1 cellular context compared by ENCODE assay signal in genomic region chr10:21496285-21497176, GRCh38.
TF ChIP-seq lines count a peak whose summit lies in the region.

No MANE protein-coding gene starts in this region.

TF ChIP-seq in HepG2, 621 proteins besides CTCF, POLR2A, EP300 and RAD21 (continued from another document and continues in another):
- TF ChIP-seq ZNF407 (CRISPR knock-in tag; IDR thresholded peaks at IDR 0.05; ENCODE audit: not compliant biosample characterization) (peak; percentile 91), HOXA5 (CRISPR knock-in tag; IDR thresholded peaks at IDR 0.05) (no peak; the same call in 1 of the 2 replicates), SETDB1 (CRISPR knock-in tag; IDR thresholded peaks at IDR 0.05; ENCODE audit: borderline replicate concordance) (no peak), ARID2 (CRISPR knock-in tag; IDR thresholded peaks at IDR 0.05; ENCODE audit: borderline replicate concordance) (no peak), ZFY (CRISPR knock-in tag; IDR thresholded peaks at IDR 0.05) (peak; percentile 84), THYN1 (CRISPR knock-in tag; IDR thresholded peaks at IDR 0.05; ENCODE audit: borderline replicate concordance, low read depth) (0 out of 2 replicates have a peak, but pooled peaks have one; percentile 49), FOXA3 (CRISPR knock-in tag; IDR thresholded peaks at IDR 0.05) (no peak), REPIN1 (CRISPR knock-in tag; IDR thresholded peaks at IDR 0.05; ENCODE audit: borderline replicate concordance, low read depth) (peak; percentile 76; the same call in 1 of the 2 replicates), ZNF547 (CRISPR knock-in tag; IDR thresholded peaks at IDR 0.05) (peak; percentile 79; the same call in 1 of the 2 replicates), KDM5B (CRISPR knock-in tag; IDR thresholded peaks at IDR 0.05; ENCODE audit: borderline replicate concordance) (peak; percentile 82), GABPA (IDR thresholded peaks at IDR 0.05; ENCODE audit: low read depth, low read length) (no peak), GABPA (CRISPR knock-in tag; IDR thresholded peaks at IDR 0.05; ENCODE audit: low read depth) (no peak), ZNF317 (CRISPR knock-in tag; IDR thresholded peaks at IDR 0.05) (no peak), ZNF782 (CRISPR knock-in tag; IDR thresholded peaks at IDR 0.05; ENCODE audit: borderline replicate concordance) (0 out of 2 replicates have a peak, but pooled peaks have one; percentile 20), TEF (CRISPR knock-in tag; IDR thresholded peaks at IDR 0.05) (no peak), MAX (IDR thresholded peaks at IDR 0.05) (no peak), MIER2 (CRISPR knock-in tag; IDR thresholded peaks at IDR 0.05) (no peak), ZBTB20 (CRISPR knock-in tag; IDR thresholded peaks at IDR 0.05; ENCODE audit: borderline replicate concordance, low read depth) (peak; percentile 57), PBX2 (CRISPR knock-in tag; IDR thresholded peaks at IDR 0.05) (no peak), ZNF576 (CRISPR knock-in tag; IDR thresholded peaks at IDR 0.05) (no peak), ZBTB44 (CRISPR knock-in tag; IDR thresholded peaks at IDR 0.05) (no peak; the same call in 1 of the 2 replicates), ZFP41 (CRISPR knock-in tag; IDR thresholded peaks at IDR 0.05; ENCODE audit: borderline replicate concordance) (0 out of 2 replicates have a peak, but pooled peaks have one; percentile 20), SAFB2 (CRISPR knock-in tag; IDR thresholded peaks at IDR 0.05; ENCODE audit: borderline replicate concordance, low read depth) (peak; percentile 89; the same call in 1 of the 2 replicates), ZNF12 (CRISPR knock-in tag; IDR thresholded peaks at IDR 0.05) (no peak; the same call in 1 of the 2 replicates), ZNF30 (CRISPR knock-in tag; IDR thresholded peaks at IDR 0.05) (no peak; the same call in 1 of the 2 replicates), ZNF10 (CRISPR knock-in tag; IDR thresholded peaks at IDR 0.05; ENCODE audit: borderline replicate concordance, low read depth) (no peak), YEATS4 (CRISPR knock-in tag; IDR thresholded peaks at IDR 0.05; ENCODE audit: borderline replicate concordance) (peak; percentile 37), SAP130 (CRISPR knock-in tag; IDR thresholded peaks at IDR 0.05; ENCODE audit: low read depth) (no peak), ZNF549 (CRISPR knock-in tag; IDR thresholded peaks at IDR 0.05) (no peak), PAX8 (CRISPR knock-in tag; IDR thresholded peaks at IDR 0.05; ENCODE audit: borderline replicate concordance) (no peak; the same call in 1 of the 2 replicates), ZFAT (CRISPR knock-in tag; conservative IDR thresholded peaks at IDR 0.05) (no peak), CBX5 (CRISPR knock-in tag; IDR thresholded peaks at IDR 0.05; ENCODE audit: borderline replicate concordance) (no peak), MTF1 (CRISPR knock-in tag; IDR thresholded peaks at IDR 0.05) (no peak), MTA1 (CRISPR knock-in tag; IDR thresholded peaks at IDR 0.05; ENCODE audit: borderline replicate concordance) (peak; percentile 67; the same call in 1 of the 2 replicates), GMEB2 (CRISPR knock-in tag; IDR thresholded peaks at IDR 0.05; ENCODE audit: low read depth) (no peak), PAF1 (CRISPR knock-in tag; IDR thresholded peaks at IDR 0.05) (peak; percentile 11), DDIT3 (CRISPR knock-in tag; IDR thresholded peaks at IDR 0.05) (no peak), ZNF496 (CRISPR knock-in tag; IDR thresholded peaks at IDR 0.05; ENCODE audit: insufficient replicate concordance) (no peak), MAZ (IDR thresholded peaks at IDR 0.05; ENCODE audit: borderline replicate concordance, low read depth, low read length) (no peak; the same call in 1 of the 2 replicates), MAZ (CRISPR knock-in tag; IDR thresholded peaks at IDR 0.05; ENCODE audit: low read depth) (no peak; the same call in 1 of the 2 replicates), STAG1 (CRISPR knock-in tag; IDR thresholded peaks at IDR 0.05) (no peak; the same call in 1 of the 2 replicates), GLI4 (CRISPR knock-in tag; IDR thresholded peaks at IDR 0.05; ENCODE audit: borderline replicate concordance) (peak; percentile 93; the same call in 1 of the 2 replicates), GATAD2A (CRISPR knock-in tag; IDR thresholded peaks at IDR 0.05) (no peak), AFF4 (CRISPR knock-in tag; IDR thresholded peaks at IDR 0.05) (peak; percentile 15; the same call in 1 of the 2 replicates), ZNF24 (IDR thresholded peaks at IDR 0.05) (no peak), FOXA1 (IDR thresholded peaks at IDR 0.05) (no peak), FOXA1 (CRISPR knock-in tag; IDR thresholded peaks at IDR 0.05) (no peak), HMG20A (CRISPR knock-in tag; IDR thresholded peaks at IDR 0.05; ENCODE audit: borderline replicate concordance) (no peak), KAT7 (CRISPR knock-in tag; IDR thresholded peaks at IDR 0.05; ENCODE audit: borderline replicate concordance) (peak; percentile 75), ZNF83 (CRISPR knock-in tag; IDR thresholded peaks at IDR 0.05; ENCODE audit: borderline replicate concordance) (peak; percentile 75; the same call in 1 of the 2 replicates), ZNF629 (CRISPR knock-in tag; conservative IDR thresholded peaks at IDR 0.05) (no peak), ADNP (CRISPR knock-in tag; IDR thresholded peaks at IDR 0.05) (no peak)
